Comparison of ENCODE assay signal across 2 cellular contexts in the genomic region with DNA sequence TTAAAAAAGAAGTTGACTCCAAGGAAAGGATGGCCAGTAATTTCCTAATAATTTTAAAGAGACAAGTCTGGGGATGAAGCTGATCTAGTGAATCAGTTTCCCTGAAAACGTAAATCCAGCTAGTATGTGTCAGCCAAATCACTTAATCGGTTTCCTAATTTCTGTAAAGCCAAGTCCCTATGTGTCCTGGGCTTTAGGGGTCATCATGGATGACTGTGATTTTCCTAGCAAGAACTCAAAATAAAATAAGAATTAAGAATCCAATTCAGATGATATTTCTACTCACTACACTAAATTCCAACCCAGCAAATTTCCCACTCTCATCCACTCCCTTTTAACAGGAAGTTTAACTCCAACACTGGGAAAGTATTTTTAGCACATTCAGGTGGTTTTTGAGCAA.
TF ChIP-seq lines count a peak whose summit lies in the region.

No MANE protein-coding gene starts in this region.

TF ChIP-seq in liver, 16 proteins besides CTCF, POLR2A, EP300 and RAD21 (continued from another document):
- TF ChIP-seq, protein P1, sequence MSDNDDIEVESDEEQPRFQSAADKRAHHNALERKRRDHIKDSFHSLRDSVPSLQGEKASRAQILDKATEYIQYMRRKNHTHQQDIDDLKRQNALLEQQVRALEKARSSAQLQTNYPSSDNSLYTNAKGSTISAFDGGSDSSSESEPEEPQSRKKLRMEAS (IDR thresholded peaks at IDR 0.05): no peak
- TF ChIP-seq JUND (IDR thresholded peaks at IDR 0.05) (no peak), TAF1 (conservative IDR thresholded peaks at IDR 0.05) (no peak), FOXA1 (IDR thresholded peaks at IDR 0.05) (no peak), HNF4A (conservative IDR thresholded peaks at IDR 0.05) (no peak), NR2F2 (IDR thresholded peaks at IDR 0.05) (no peak), EGR1 (IDR thresholded peaks at IDR 0.05; ENCODE audit: low read depth in 2 of 2) (no peak)
- TF ChIP-seq, protein P2, sequence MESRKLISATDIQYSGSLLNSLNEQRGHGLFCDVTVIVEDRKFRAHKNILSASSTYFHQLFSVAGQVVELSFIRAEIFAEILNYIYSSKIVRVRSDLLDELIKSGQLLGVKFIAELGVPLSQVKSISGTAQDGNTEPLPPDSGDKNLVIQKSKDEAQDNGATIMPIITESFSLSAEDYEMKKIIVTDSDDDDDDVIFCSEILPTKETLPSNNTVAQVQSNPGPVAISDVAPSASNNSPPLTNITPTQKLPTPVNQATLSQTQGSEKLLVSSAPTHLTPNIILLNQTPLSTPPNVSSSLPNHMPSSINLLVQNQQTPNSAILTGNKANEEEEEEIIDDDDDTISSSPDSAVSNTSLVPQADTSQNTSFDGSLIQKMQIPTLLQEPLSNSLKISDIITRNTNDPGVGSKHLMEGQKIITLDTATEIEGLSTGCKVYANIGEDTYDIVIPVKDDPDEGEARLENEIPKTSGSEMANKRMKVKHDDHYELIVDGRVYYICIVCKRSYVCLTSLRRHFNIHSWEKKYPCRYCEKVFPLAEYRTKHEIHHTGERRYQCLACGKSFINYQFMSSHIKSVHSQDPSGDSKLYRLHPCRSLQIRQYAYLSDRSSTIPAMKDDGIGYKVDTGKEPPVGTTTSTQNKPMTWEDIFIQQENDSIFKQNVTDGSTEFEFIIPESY (IDR thresholded peaks at IDR 0.05): no peak
- TF ChIP-seq, protein P3, sequence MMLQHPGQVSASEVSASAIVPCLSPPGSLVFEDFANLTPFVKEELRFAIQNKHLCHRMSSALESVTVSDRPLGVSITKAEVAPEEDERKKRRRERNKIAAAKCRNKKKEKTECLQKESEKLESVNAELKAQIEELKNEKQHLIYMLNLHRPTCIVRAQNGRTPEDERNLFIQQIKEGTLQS (IDR thresholded peaks at IDR 0.05): no peak
TF ChIP-seq in liver: peak in this region for 0.

TF ChIP-seq in HepG2, 621 proteins besides CTCF, POLR2A, EP300 and RAD21 (continued from another document):
- TF ChIP-seq, protein P4, sequence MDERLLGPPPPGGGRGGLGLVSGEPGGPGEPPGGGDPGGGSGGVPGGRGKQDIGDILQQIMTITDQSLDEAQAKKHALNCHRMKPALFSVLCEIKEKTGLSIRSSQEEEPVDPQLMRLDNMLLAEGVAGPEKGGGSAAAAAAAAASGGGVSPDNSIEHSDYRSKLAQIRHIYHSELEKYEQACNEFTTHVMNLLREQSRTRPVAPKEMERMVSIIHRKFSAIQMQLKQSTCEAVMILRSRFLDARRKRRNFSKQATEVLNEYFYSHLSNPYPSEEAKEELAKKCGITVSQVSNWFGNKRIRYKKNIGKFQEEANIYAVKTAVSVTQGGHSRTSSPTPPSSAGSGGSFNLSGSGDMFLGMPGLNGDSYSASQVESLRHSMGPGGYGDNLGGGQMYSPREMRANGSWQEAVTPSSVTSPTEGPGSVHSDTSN (CRISPR knock-in tag; IDR thresholded peaks at IDR 0.05): no peak
- no peak for TF ChIP-seq SIN3B (IDR thresholded peaks at IDR 0.05; ENCODE audit: low read length)
- no peak for TF ChIP-seq ZNF75D (CRISPR knock-in tag; IDR thresholded peaks at IDR 0.05; ENCODE audit: borderline replicate concordance)
- no peak for TF ChIP-seq ZNF567 (CRISPR knock-in tag; IDR thresholded peaks at IDR 0.05; ENCODE audit: borderline replicate concordance)
- TF ChIP-seq KDM6A (CRISPR knock-in tag; IDR thresholded peaks at IDR 0.05; ENCODE audit: low read depth): no peak
- TF ChIP-seq TCF7 (IDR thresholded peaks at IDR 0.05; ENCODE audit: low read depth): no peak
- TF ChIP-seq CENPT (CRISPR knock-in tag; IDR thresholded peaks at IDR 0.05; ENCODE audit: low read depth): no peak
- TF ChIP-seq MEIS2 (CRISPR knock-in tag; IDR thresholded peaks at IDR 0.05): no peak
- TF ChIP-seq, protein P5, sequence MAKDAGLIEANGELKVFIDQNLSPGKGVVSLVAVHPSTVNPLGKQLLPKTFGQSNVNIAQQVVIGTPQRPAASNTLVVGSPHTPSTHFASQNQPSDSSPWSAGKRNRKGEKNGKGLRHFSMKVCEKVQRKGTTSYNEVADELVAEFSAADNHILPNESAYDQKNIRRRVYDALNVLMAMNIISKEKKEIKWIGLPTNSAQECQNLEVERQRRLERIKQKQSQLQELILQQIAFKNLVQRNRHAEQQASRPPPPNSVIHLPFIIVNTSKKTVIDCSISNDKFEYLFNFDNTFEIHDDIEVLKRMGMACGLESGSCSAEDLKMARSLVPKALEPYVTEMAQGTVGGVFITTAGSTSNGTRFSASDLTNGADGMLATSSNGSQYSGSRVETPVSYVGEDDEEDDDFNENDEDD (CRISPR knock-in tag; IDR thresholded peaks at IDR 0.05; ENCODE audit: borderline replicate concordance): no peak
- no peak for TF ChIP-seq SP2 (CRISPR knock-in tag; IDR thresholded peaks at IDR 0.05)
- TF ChIP-seq, protein P6, sequence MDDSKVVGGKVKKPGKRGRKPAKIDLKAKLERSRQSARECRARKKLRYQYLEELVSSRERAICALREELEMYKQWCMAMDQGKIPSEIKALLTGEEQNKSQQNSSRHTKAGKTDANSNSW (CRISPR knock-in tag; IDR thresholded peaks at IDR 0.05; ENCODE audit: borderline replicate concordance): no peak
- TF ChIP-seq ZBTB21 (CRISPR knock-in tag; IDR thresholded peaks at IDR 0.05): no peak
- TF ChIP-seq ZSCAN25 (CRISPR knock-in tag; IDR thresholded peaks at IDR 0.05): no peak
TF ChIP-seq in HepG2: peak in this region for 0.
